ENCODE assay signal across 11 cellular contexts in genomic region chr6:79377830-79378460, GRCh38.
DNase-seq lines count a peak whose midpoint lies in the region; ATAC-seq, FAIRE-seq and TF ChIP-seq lines count a peak whose summit lies in the region.
"Had no signal": no experiment of that assay in that cellular context is flagged by ENCODE, and none has a peak within 500 bp of the region (broad histone marks: within the 10 kb centered on the region; RNA-seq: fewer than 3 reads in every experiment).

No MANE protein-coding gene starts in this region.

- no peaks in the 10 kb centered on the region for H3K79me2 ChIP-seq in parathyroid adenoma

- ATAC-seq in HG03025 (IDR thresholded peaks at IDR 0.05; ENCODE audit: low FRiP score, unreplicated experiment) = peak; percentile 69

- peak overlapping the region; percentile 28 for H2AFZ ChIP-seq in parathyroid adenoma

- no peak overlapping the region for H3K4me2 ChIP-seq in parathyroid adenoma (ENCODE audit: low read length)

- no peak overlapping the region for H3K9ac ChIP-seq in parathyroid adenoma

- H3K27ac ChIP-seq in parathyroid adenoma = no peak overlapping the region

- H3K36me3 ChIP-seq in bronchial epithelial cell (ENCODE audit: control insufficient read depth, insufficient read depth, low read length) (no peaks in the 10 kb centered on the region), parathyroid adenoma (ENCODE audit: control insufficient read depth, insufficient read depth, low read length) (no peaks in the 10 kb centered on the region)

- TF ChIP-seq CTCF in bronchial epithelial cell (IDR thresholded peaks at IDR 0.05; ENCODE audit: insufficient read depth, low read length, severe bottlenecking) = no peak
- no peak for TF ChIP-seq CTCF in parathyroid adenoma (IDR thresholded peaks at IDR 0.05)

- in situ Hi-C loops in G401 (cut with HindIII; ENCODE audit: low sequenced_read_pairs) = no loop called here

- no peaks in the 10 kb centered on the region for H3K4me1 ChIP-seq in parathyroid adenoma

- no peaks in the 10 kb centered on the region for H3K27me3 ChIP-seq in bronchial epithelial cell (ENCODE audit: control insufficient read depth, insufficient read depth, low read length)
- H3K27me3 ChIP-seq in parathyroid adenoma (ENCODE audit: control insufficient read depth, insufficient read depth, low read length) = no peaks in the 10 kb centered on the region

- DNase-seq in GM19239 (ENCODE audit: insufficient read length, low spot score) = no peak
- DNase-seq in bronchial epithelial cell (ENCODE audit: low read depth) = peak; percentile 37
- no peak for DNase-seq in stimulated activated CD4-positive, alpha-beta T cell treated with anti-CD3 and anti-CD28 coated beads, Interleukin-1b, Interleukin-23, amount 100 ng/mL, for 48 hours
- no peak for DNase-seq in G401 (ENCODE audit: low spot score)
- no peak for DNase-seq in NCI-H1092 (lab: John Stamatoyannopoulos, UW)
- DNase-seq: activated CD8-positive, alpha-beta memory T cell treated with anti-CD3 and anti-CD28 coated beads, Interleukin-2, amount 50 U/mL, for 48 hours; glutamatergic neuron; naive B cell; stimulated activated CD4-positive, alpha-beta T cell treated with anti-CD3 and anti-CD28 coated beads, Interleukin-4, amount 100 ng/mL, for 24 hours had no signal

- no peaks in the 10 kb centered on the region for H3K9me3 ChIP-seq in parathyroid adenoma (ENCODE audit: control insufficient read depth, low read length)

- FAIRE-seq in GM19239 (lab: Jason Lieb, UNC) = peak; percentile 60
- no peak for FAIRE-seq in bronchial epithelial cell (lab: Jason Lieb, UNC)

- H3K4me3 ChIP-seq in bronchial epithelial cell (ENCODE audit: low read depth, low read length) (no peak overlapping the region), parathyroid adenoma (ENCODE audit: low read depth, low read length) (no peak overlapping the region)
